10 cellular contexts compared by ENCODE assay signal in genomic region chr6:37473364-37474095, GRCh38. TPM values are rescaled to one million over a fixed set of nuclear protein-coding genes. Genes with fewer than 3 reads are reported as not detected.
DNase-seq lines count a peak whose midpoint lies in the region; ATAC-seq and TF ChIP-seq lines count a peak whose summit lies in the region.
"Had no signal": no experiment of that assay in that cellular context is flagged by ENCODE, and none has a peak within 500 bp of the region (broad histone marks: within the 10 kb centered on the region; RNA-seq: fewer than 3 reads in every experiment).

No MANE protein-coding gene starts in this region.

- peak; percentile 93 for ATAC-seq in left lobe of liver

- DNase-seq in Caki2 (ENCODE audit: low read depth) (peak; percentile 29), NCI-H446 treated with DMSO at 0.1 percent for 48 hours (lab: John Stamatoyannopoulos, UW) (peak; percentile 81), dedifferentiated amniotic fluid mesenchymal stem cell (ENCODE audit: extremely low spot score) (peak; percentile 27), left lobe of liver (ENCODE audit: low spot score) (peak; percentile 92), dorsolateral prefrontal cortex (no peak), OCI-M1 (lab: John Stamatoyannopoulos, UW) (no peak), iPS-NIHi11 (ENCODE audit: low spot score) (no peak), spleen (no peak)
- DNase-seq: activated CD4-positive, alpha-beta T cell treated with anti-CD3 and anti-CD28 coated beads, Interleukin-2, amount 50 U/mL, for 4 hours had no signal

- no peaks in the 10 kb centered on the region for H3K27me3 ChIP-seq in dorsolateral prefrontal cortex
- no peaks in the 10 kb centered on the region for H3K27me3 ChIP-seq in spleen (replicated peaks in 1 of 7)
- H3K27me3 ChIP-seq: ascending aorta had no signal

- H3K36me3 ChIP-seq in spleen = peaks cover 7 to 99% (median 80%) of the 10 kb centered on the region in 6 donors

- H3K27ac ChIP-seq in dorsolateral prefrontal cortex (no peak overlapping the region), spleen (no peak overlapping the region)
- H3K27ac ChIP-seq: ascending aorta had no signal

- no peaks in the 10 kb centered on the region for H3K4me1 ChIP-seq in spleen
- H3K4me1 ChIP-seq: ascending aorta had no signal

- H3K4me3 ChIP-seq in dorsolateral prefrontal cortex (no peak overlapping the region), spleen (no peak overlapping the region)
- H3K4me3 ChIP-seq: ascending aorta had no signal

- TF ChIP-seq CTCF in dorsolateral prefrontal cortex (IDR thresholded peaks at IDR 0.05 in 54 of 56, conservative IDR thresholded peaks at IDR 0.05 in 2 of 56; ENCODE audit: low read depth in 1 of 56, partially characterized antibody in 56 of 56) (no peak), spleen (IDR thresholded peaks at IDR 0.05 in 8 of 11, conservative IDR thresholded peaks at IDR 0.05 in 3 of 11) (no peak)

- no peak for TF ChIP-seq POLR2A in spleen (IDR thresholded peaks at IDR 0.05)

- in situ Hi-C loops in Caki2 (cut with HindIII; ENCODE audit: low pct_unique_long_range_greater_than_20kb, low sequenced_read_pairs) = no loop called here

- intact Hi-C loops in dorsolateral prefrontal cortex (cut with DNase I) = no loop called here
- intact Hi-C loops in spleen (cut with DNase I; ENCODE audit: low total_unique reads) = no loop called here

- H3K9me3 ChIP-seq in spleen = no peaks in the 10 kb centered on the region
- H3K9me3 ChIP-seq: ascending aorta had no signal

- 85 to 90% (median 88%) methylated on average over 8 of the region's 8 CpGs for WGBS in spleen, 5 donors

RNA-seq across cellular contexts. Expression of gene CCDC167, which starts 26.2 kb away (rescaled TPM):
- 101 and 145 TPM in 2 replicates for total RNA-seq in Caki2 (2014; rRNA removed; shearing (Covaris generic); ENCODE audit: low replicate concordance)
- total RNA-seq in left lobe of liver (25.1 TPM), dorsolateral prefrontal cortex (10 to 100 TPM in 114 of 120 experiments, 1 to 10 TPM in 6; 4.7 to 37.8 (median 16.6) TPM), spleen (10 to 100 TPM; 11.6 to 38.4 (median 17.4) TPM)
- polyA plus RNA-seq in spleen = 10 to 100 TPM; 26.1 to 64.8 (median 41.0) TPM

RNA-seq across cellular contexts. Expression of gene CMTR1, which starts 40.5 kb away (rescaled TPM):
- 46.0 and 84.5 TPM in 2 replicates for total RNA-seq in Caki2 (2014; rRNA removed; shearing (Covaris generic); ENCODE audit: low replicate concordance)
- 17.8 TPM for total RNA-seq in left lobe of liver
- 10 to 100 TPM; 39.1 to 69.9 (median 54.8) TPM for total RNA-seq in dorsolateral prefrontal cortex
- 10 to 100 TPM; 40.8 to 62.4 (median 52.3) TPM for total RNA-seq in spleen
- polyA plus RNA-seq in spleen = 10 to 100 TPM; 19.4 to 27.5 (median 23.3) TPM

Comparison
In these comparisons a context has a peak if more than half of its experiments do, and no peak if none do; other contexts are left out.
1. DNase-seq: peak in Caki2 (single experiment), NCI-H446 treated with DMSO at 0.1 percent for 48 hours (single experiment), dedifferentiated amniotic fluid mesenchymal stem cell (single experiment) and left lobe of liver (single experiment); none in dorsolateral prefrontal cortex (0 of 10), OCI-M1 (single experiment), iPS-NIHi11 (single experiment) and spleen (single experiment).